Comparison of ENCODE assay signal across 16 cellular contexts in the genomic region with DNA sequence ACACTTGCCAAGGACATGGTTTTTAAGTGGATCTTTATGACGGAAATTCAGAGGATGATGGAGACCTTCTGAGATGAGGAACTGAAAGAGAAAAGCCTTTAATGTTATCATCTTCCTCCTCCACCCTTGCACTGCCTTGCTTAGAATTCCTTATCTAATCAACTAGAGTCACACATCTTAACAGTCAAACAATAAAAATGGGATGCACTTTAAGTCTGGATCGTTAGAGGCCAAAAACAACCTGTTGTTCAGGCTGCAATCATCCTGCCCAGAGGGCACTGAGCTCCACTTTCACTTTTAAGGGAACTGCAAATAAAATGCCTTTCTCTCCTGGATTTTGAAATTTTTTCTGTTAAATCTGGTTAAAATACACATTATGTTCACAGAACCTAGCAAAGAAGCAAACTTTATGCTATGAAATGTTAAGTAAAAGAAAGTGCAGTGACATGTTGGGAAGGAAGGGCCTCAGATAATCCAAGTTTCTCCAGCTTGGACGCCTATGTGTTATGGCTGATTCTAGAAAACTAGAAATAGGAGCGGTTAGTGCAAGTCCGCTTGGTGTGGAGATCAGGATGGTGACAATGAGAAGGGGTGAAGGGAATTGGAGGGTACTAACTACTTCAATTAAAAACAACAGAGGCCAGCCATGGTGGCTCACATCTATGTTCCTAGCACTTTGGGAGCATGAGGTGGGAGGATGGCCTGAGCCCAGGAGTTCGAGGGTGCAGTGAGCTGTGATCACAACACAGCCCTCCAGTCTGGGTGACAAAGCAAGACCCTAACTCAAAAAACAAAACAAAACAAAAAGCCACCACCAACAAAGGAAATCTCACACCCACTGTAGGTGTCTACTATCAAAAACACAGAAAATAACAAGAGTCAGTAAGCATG.
DNase-seq lines count a peak whose midpoint lies in the region; ATAC-seq and TF ChIP-seq lines count a peak whose summit lies in the region.
"Had no signal": no experiment of that assay in that cellular context is flagged by ENCODE, and none has a peak within 500 bp of the region (broad histone marks: within the 10 kb centered on the region; RNA-seq: fewer than 3 reads in every experiment).

No MANE protein-coding gene starts in this region.

- H3K27ac ChIP-seq in ACC112 (ENCODE audit: low read depth, low read length) (no peak overlapping the region), lower lobe of right lung (peak overlapping the region; percentile 58)
- H3K27ac ChIP-seq: brain microvascular endothelial cell had no signal

- no TSS peak for BruUV-seq in MCF 10A (replicated peaks; lab: Mats Ljungman, UMichigan)

- H3K36me3 ChIP-seq in ACC112 (ENCODE audit: insufficient read depth, low read length) (no peaks in the 10 kb centered on the region), lower lobe of right lung (no peaks in the 10 kb centered on the region)
- H3K36me3 ChIP-seq: brain microvascular endothelial cell, tibial nerve had no signal

- H3K79me2 ChIP-seq in ACC112 (ENCODE audit: control insufficient read depth, insufficient read depth, low read length, unreplicated experiment), result no peaks in the 10 kb centered on the region

- ATAC-seq in lower lobe of right lung (peak; percentile 44 to 50), HG02852 (IDR thresholded peaks at IDR 0.05; ENCODE audit: unreplicated experiment) (no peak), HG03108 (IDR thresholded peaks at IDR 0.05; ENCODE audit: unreplicated experiment) (no peak)

- H3K27me3 Mint-ChIP-seq in MCF 10A (ENCODE audit: insufficient read depth, unreplicated experiment), result no peaks in the 10 kb centered on the region

- H3K27me3 ChIP-seq in ACC112 (ENCODE audit: insufficient read depth, low read length), result no peaks in the 10 kb centered on the region
- no peaks in the 10 kb centered on the region for H3K27me3 ChIP-seq in lower lobe of right lung (ENCODE audit: low read depth)
- H3K27me3 ChIP-seq: brain microvascular endothelial cell, tibial nerve had no signal

- CTCF ChIA-PET in MCF 10A (lab: Yijun Ruan, JAX), result no interaction called here

- no peaks in the 10 kb centered on the region for H3K9me3 Mint-ChIP-seq in MCF 10A (ENCODE audit: unreplicated experiment)
- H3K9me3 Mint-ChIP-seq: naive B cell had no signal

- no peaks in the 10 kb centered on the region for H3K9me3 ChIP-seq in lower lobe of right lung
- H3K9me3 ChIP-seq: SK-N-SH, tibial nerve had no signal

- POLR2A ChIA-PET in MCF 10A (lab: Yijun Ruan, JAX), result interaction anchor here (0.6 to 2.0 kb wide), 5 partner anchors 11 to 939 kb away, joined by 3 to 5 read pairs (median 4); partner anchors contain the start of gene KIF13A

- intact Hi-C loops in MCF 10A (cut with micrococcal nuclease), result no loop called here
- intact Hi-C loops in lower lobe of right lung (cut with DNase I), result no loop called here

- H3K4me1 ChIP-seq in ACC112 (ENCODE audit: control insufficient read depth, insufficient read depth, low read length, unreplicated experiment) (no peaks in the 10 kb centered on the region), lower lobe of right lung (no peaks in the 10 kb centered on the region)
- H3K4me1 ChIP-seq: tibial nerve had no signal

- peak overlapping the region; percentile 61; the same call in 1 of the 2 replicates for H3K4me3 ChIP-seq in ACC112 (ENCODE audit: low read depth, low read length)
- H3K4me3 ChIP-seq in lower lobe of right lung, result peak overlapping the region; percentile 2
- H3K4me3 ChIP-seq: tibial nerve had no signal

- TF ChIP-seq CTCF in MCF 10A (IDR thresholded peaks at IDR 0.05; ENCODE audit: unreplicated experiment) (no peak), lower lobe of right lung (IDR thresholded peaks at IDR 0.05) (no peak)

- H3K4me3 Mint-ChIP-seq in MCF 10A (ENCODE audit: unreplicated experiment), result no peak overlapping the region
- H3K4me3 Mint-ChIP-seq: naive B cell had no signal

- H3K27ac Mint-ChIP-seq in MCF 10A (ENCODE audit: low read depth, unreplicated experiment), result peak overlapping the region; percentile 66
- H3K27ac Mint-ChIP-seq: naive B cell had no signal

- peaks cover 27% of the 10 kb centered on the region for H3K4me1 Mint-ChIP-seq in MCF 10A (ENCODE audit: insufficient read depth, unreplicated experiment)

- H2AFZ ChIP-seq in ACC112 (ENCODE audit: low read length, unreplicated experiment), result peak overlapping the region; percentile 87

- DNase-seq in M059J (ENCODE audit: low read depth), result peak; percentile 46
- DNase-seq in MCF 10A (ENCODE audit: unreplicated experiment), result peak; percentile 26
- no peak for DNase-seq in lower lobe of right lung
- no peak for DNase-seq in anterior cingulate cortex (lab: John Stamatoyannopoulos, UW)
- no peak for DNase-seq in DMS53 (lab: John Stamatoyannopoulos, UW)
- DNase-seq: activated CD4-positive, alpha-beta T cell treated with anti-CD3 and anti-CD28 coated beads for 48 hours; brain microvascular endothelial cell; DND-41; naive B cell; NCI-H1092; NCI-H524 treated with DMSO at 0.1 percent for 48 hours; SK-N-SH had no signal

- H3K36me3 Mint-ChIP-seq in MCF 10A (ENCODE audit: insufficient read depth, unreplicated experiment), result no peaks in the 10 kb centered on the region
- H3K36me3 Mint-ChIP-seq: naive B cell had no signal

Comparison
In these comparisons a context has a peak if more than half of its experiments do, and no peak if none do; other contexts are left out.
1. DNase-seq: peak in M059J (single experiment) and MCF 10A (single experiment); none in lower lobe of right lung (single experiment), anterior cingulate cortex (0 of 58) and DMS53 (single experiment).
2. ATAC-seq: peak in lower lobe of right lung (2 of 2); none in HG02852 (single experiment) and HG03108 (single experiment).